Comparison of ENCODE assay signal across 8 cellular contexts in genomic region chr13:46126552-46127171, GRCh38. TPM values are rescaled to one million over a fixed set of nuclear protein-coding genes. Genes with fewer than 3 reads are reported as not detected.
A peak's percentile ranks its signal among the peaks of the same experiment; 100 is the strongest.
DNase-seq lines count a peak whose midpoint lies in the region; ATAC-seq and TF ChIP-seq lines count a peak whose summit lies in the region.

No MANE protein-coding gene starts in this region.

- no peaks in the 10 kb centered on the region for H3K27me3 Mint-ChIP-seq in activated CD8-positive, alpha-beta memory T cell treated with anti-CD3 and anti-CD28 coated beads, Interleukin-2, amount 10 ng/mL, durations not matched to agents 7 days and 5 days
- H3K27me3 Mint-ChIP-seq in naive thymus-derived CD8-positive, alpha-beta T cell = no peaks in the 10 kb centered on the region
- H3K27me3 Mint-ChIP-seq in stimulated activated naive CD8-positive, alpha-beta T cell treated with anti-CD3 and anti-CD28 coated beads, Interleukin-15, Interleukin-2, amounts not matched to agents 100 ng/mL and 50 ng/mL, for 24 hours = no peaks in the 10 kb centered on the region

- H3K36me3 Mint-ChIP-seq in activated CD8-positive, alpha-beta memory T cell treated with anti-CD3 and anti-CD28 coated beads, Interleukin-2, amount 10 ng/mL, durations not matched to agents 7 days and 5 days = peaks cover 51% of the 10 kb centered on the region
- H3K36me3 Mint-ChIP-seq in naive thymus-derived CD8-positive, alpha-beta T cell = peaks cover 0 to 60% (median 12%) of the 10 kb centered on the region in 3 donors
- H3K36me3 Mint-ChIP-seq in stimulated activated naive CD8-positive, alpha-beta T cell treated with anti-CD3 and anti-CD28 coated beads, Interleukin-15, Interleukin-2, amounts not matched to agents 100 ng/mL and 50 ng/mL, for 24 hours (ENCODE audit: low read depth) = peaks cover 65% of the 10 kb centered on the region

- CTCF ChIA-PET in activated CD8-positive, alpha-beta memory T cell treated with anti-CD3 and anti-CD28 coated beads, Interleukin-2, amount 10 ng/mL, durations not matched to agents 7 days and 5 days (lab: Charles Lee) = interaction anchor here (0.6 to 2.9 kb wide), 23 partner anchors 11 to 503 kb away, joined by 3 to 22 read pairs (median 5); no protein-coding TSS in a partner anchor

- peak overlapping the region; percentile 5 for H3K27ac Mint-ChIP-seq in activated CD8-positive, alpha-beta memory T cell treated with anti-CD3 and anti-CD28 coated beads, Interleukin-2, amount 10 ng/mL, durations not matched to agents 7 days and 5 days
- peak overlapping the region; percentile 54 to 89 (median 84) for H3K27ac Mint-ChIP-seq in naive thymus-derived CD8-positive, alpha-beta T cell
- H3K27ac Mint-ChIP-seq in stimulated activated naive CD8-positive, alpha-beta T cell treated with anti-CD3 and anti-CD28 coated beads, Interleukin-15, Interleukin-2, amounts not matched to agents 100 ng/mL and 50 ng/mL, for 24 hours = peak overlapping the region; percentile 51

- no peak overlapping the region for H3K4me3 ChIP-seq in AG10803 (ENCODE audit: low read length)

- H3K4me1 Mint-ChIP-seq in activated CD8-positive, alpha-beta memory T cell treated with anti-CD3 and anti-CD28 coated beads, Interleukin-2, amount 10 ng/mL, durations not matched to agents 7 days and 5 days = peaks cover 26% of the 10 kb centered on the region
- H3K4me1 Mint-ChIP-seq in naive thymus-derived CD8-positive, alpha-beta T cell = peaks cover 24 to 51% (median 45%) of the 10 kb centered on the region in 4 donors
- H3K4me1 Mint-ChIP-seq in stimulated activated naive CD8-positive, alpha-beta T cell treated with anti-CD3 and anti-CD28 coated beads, Interleukin-15, Interleukin-2, amounts not matched to agents 100 ng/mL and 50 ng/mL, for 24 hours (ENCODE audit: low read depth) = peaks cover 38% of the 10 kb centered on the region

- POLR2A ChIA-PET in naive thymus-derived CD8-positive, alpha-beta T cell (lab: Charles Lee) = interaction anchor here (0.7 to 0.8 kb wide), 3 partner anchors 42 to 76 kb away, joined by 3 read pairs; no protein-coding TSS in a partner anchor

- H3K4me3 Mint-ChIP-seq in activated CD8-positive, alpha-beta memory T cell treated with anti-CD3 and anti-CD28 coated beads, Interleukin-2, amount 10 ng/mL, durations not matched to agents 7 days and 5 days = no peak overlapping the region
- peak overlapping the region in 1 of 10 donors; percentile 29 for H3K4me3 Mint-ChIP-seq in naive thymus-derived CD8-positive, alpha-beta T cell
- no peak overlapping the region for H3K4me3 Mint-ChIP-seq in stimulated activated naive CD8-positive, alpha-beta T cell treated with anti-CD3 and anti-CD28 coated beads, Interleukin-15, Interleukin-2, amounts not matched to agents 100 ng/mL and 50 ng/mL, for 24 hours

- no peaks in the 10 kb centered on the region for H3K9me3 Mint-ChIP-seq in activated CD8-positive, alpha-beta memory T cell treated with anti-CD3 and anti-CD28 coated beads, Interleukin-2, amount 10 ng/mL, durations not matched to agents 7 days and 5 days (ENCODE audit: low read depth)
- H3K9me3 Mint-ChIP-seq in naive thymus-derived CD8-positive, alpha-beta T cell = no peaks in the 10 kb centered on the region
- no peaks in the 10 kb centered on the region for H3K9me3 Mint-ChIP-seq in stimulated activated naive CD8-positive, alpha-beta T cell treated with anti-CD3 and anti-CD28 coated beads, Interleukin-15, Interleukin-2, amounts not matched to agents 100 ng/mL and 50 ng/mL, for 24 hours

- DNase-seq in AG10803 (ENCODE audit: low read depth) (peak; percentile 65), NOMO-1 treated with dmso at 0.1 percent for 144 hours (lab: John Stamatoyannopoulos, UW; ENCODE audit: unreplicated experiment) (peak; percentile 73), epidermal melanocyte (ENCODE audit: insufficient read length, low spot score) (peak; percentile 65)
- DNase-seq in activated CD8-positive, alpha-beta memory T cell treated with anti-CD3 and anti-CD28 coated beads, Interleukin-2, amount 10 ng/mL, durations not matched to agents 7 days and 5 days = peak; percentile 76
- peak; percentile 47 to 79 (median 61) for DNase-seq in naive thymus-derived CD8-positive, alpha-beta T cell

- ATAC-seq in GM18520 (IDR thresholded peaks at IDR 0.05; ENCODE audit: unreplicated experiment) = peak; percentile 58
- ATAC-seq in HG03442 (IDR thresholded peaks at IDR 0.05; ENCODE audit: unreplicated experiment) = peak; percentile 76
- ATAC-seq in activated CD8-positive, alpha-beta memory T cell treated with anti-CD3 and anti-CD28 coated beads, Interleukin-2, amount 10 ng/mL, durations not matched to agents 7 days and 5 days = peak; percentile 84
- ATAC-seq in naive thymus-derived CD8-positive, alpha-beta T cell = peak; percentile 90 to 94

- TF ChIP-seq CTCF in AG10803 (conservative IDR thresholded peaks at IDR 0.05; ENCODE audit: low read length) = peak; percentile 98

RNA-seq across cellular contexts. Expression of gene CPB2, which starts 21.8 kb away (rescaled TPM):
- total RNA-seq in activated CD8-positive, alpha-beta memory T cell treated with anti-CD3 and anti-CD28 coated beads, Interleukin-2, amount 10 ng/mL, durations not matched to agents 7 days and 5 days = not detected
- total RNA-seq in naive thymus-derived CD8-positive, alpha-beta T cell = not detected
- under 1 TPM in 1 of 3 donors, not detected in 2; 0.12 TPM for polyA plus RNA-seq in naive thymus-derived CD8-positive, alpha-beta T cell

RNA-seq across cellular contexts. Expression of gene LCP1, which starts 55.3 kb away (rescaled TPM):
- 1,000 to 10,000 TPM in 1 of 2 experiments, 100 to 1,000 TPM in 1; 923 to 1,101 TPM for total RNA-seq in activated CD8-positive, alpha-beta memory T cell treated with anti-CD3 and anti-CD28 coated beads, Interleukin-2, amount 10 ng/mL, durations not matched to agents 7 days and 5 days
- 100 to 1,000 TPM; 391 to 409 TPM for total RNA-seq in naive thymus-derived CD8-positive, alpha-beta T cell
- polyA plus RNA-seq in naive thymus-derived CD8-positive, alpha-beta T cell = 1,000 to 10,000 TPM in 1 of 3 donors, 100 to 1,000 TPM in 2; 834 to 1,034 (median 852) TPM

Comparison
In these comparisons a context has a peak if more than half of its experiments do, and no peak if none do; other contexts are left out.
1. H3K27ac Mint-ChIP-seq: peak in every context shown above with its lines; median percentile 84 in naive thymus-derived CD8-positive, alpha-beta T cell; 51 in stimulated activated naive CD8-positive, alpha-beta T cell treated with anti-CD3 and anti-CD28 coated beads, Interleukin-15, Interleukin-2, amounts not matched to agents 100 ng/mL and 50 ng/mL, for 24 hours; 5 in activated CD8-positive, alpha-beta memory T cell treated with anti-CD3 and anti-CD28 coated beads, Interleukin-2, amount 10 ng/mL, durations not matched to agents 7 days and 5 days.